In the genomic region with DNA sequence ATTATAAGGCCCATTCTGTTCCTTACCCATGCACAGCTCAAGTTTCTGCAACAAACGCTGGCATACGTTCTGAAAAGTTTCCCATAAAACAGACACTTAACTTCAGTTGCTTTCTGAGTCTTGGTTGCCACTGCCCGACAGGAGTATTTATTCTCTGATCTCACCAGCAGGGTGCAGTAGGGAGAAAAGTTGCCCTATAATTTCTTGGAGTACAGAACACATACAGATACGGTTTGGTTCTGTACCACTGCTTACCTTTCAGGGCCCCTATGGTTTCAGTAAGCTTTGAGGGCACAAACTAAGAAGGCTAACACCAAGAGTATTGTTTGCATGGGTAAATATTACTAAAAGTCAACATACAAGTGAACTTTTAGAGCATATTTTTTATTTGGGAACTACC, we compare ENCODE assay signal across 9 cellular contexts.
A peak's percentile ranks its signal among the peaks of the same experiment; 100 is the strongest.
DNase-seq lines count a peak whose midpoint lies in the region; ATAC-seq and TF ChIP-seq lines count a peak whose summit lies in the region.
"Had no signal": no experiment of that assay in that cellular context is flagged by ENCODE, and none has a peak within 500 bp of the region (broad histone marks: within the 10 kb centered on the region; RNA-seq: fewer than 3 reads in every experiment).

No MANE protein-coding gene starts in this region.

- TF ChIP-seq EP300 in tibial nerve (IDR thresholded peaks at IDR 0.05), result no peak

- no peak overlapping the region for H3K4me2 ChIP-seq in DOHH2 (ENCODE audit: low read length)

- TF ChIP-seq CTCF in DOHH2 (IDR thresholded peaks at IDR 0.05; ENCODE audit: low read depth, low read length, poor library complexity, severe bottlenecking) (peak; percentile 45), tibial nerve (IDR thresholded peaks at IDR 0.05) (no peak)

- H3K4me1 Mint-ChIP-seq in T-helper 2 cell treated with Interferon-gamma antibody and Interleukin-4, amounts not matched to agents 5 μg/mL and 100 μg/mL, for 36 hours (ENCODE audit: low read depth), result no peaks in the 10 kb centered on the region

- peak; percentile 87 for ATAC-seq in left lobe of liver
- ATAC-seq: activated T-cell treated with anti-CD3 and anti-CD28 coated beads, Interleukin-2, amount 50 U/mL, for 72 hours had no signal

- H3K27ac Mint-ChIP-seq in T-helper 2 cell treated with Interferon-gamma antibody and Interleukin-4, amounts not matched to agents 5 μg/mL and 100 μg/mL, for 36 hours, result no peak overlapping the region
- H3K27ac Mint-ChIP-seq: activated T-cell treated with anti-CD3 and anti-CD28 coated beads, Interleukin-2, amount 50 U/mL, for 72 hours had no signal

- H3F3A ChIP-seq in DOHH2 (ENCODE audit: control insufficient read depth, insufficient read depth), result no peaks in the 10 kb centered on the region

- H3K27me3 Mint-ChIP-seq in T-helper 2 cell treated with Interferon-gamma antibody and Interleukin-4, amounts not matched to agents 5 μg/mL and 100 μg/mL, for 36 hours (ENCODE audit: low read depth), result no peaks in the 10 kb centered on the region

- H3K4me3 Mint-ChIP-seq in T-helper 2 cell treated with Interferon-gamma antibody and Interleukin-4, amounts not matched to agents 5 μg/mL and 100 μg/mL, for 36 hours, result no peak overlapping the region
- H3K4me3 Mint-ChIP-seq: activated T-cell treated with anti-CD3 and anti-CD28 coated beads, Interleukin-2, amount 50 U/mL, for 72 hours had no signal

- H3K36me3 Mint-ChIP-seq in T-helper 2 cell treated with Interferon-gamma antibody and Interleukin-4, amounts not matched to agents 5 μg/mL and 100 μg/mL, for 36 hours (ENCODE audit: low read depth), result no peaks in the 10 kb centered on the region

- H3K36me3 ChIP-seq in DOHH2 (ENCODE audit: control insufficient read depth, low read length) (no peaks in the 10 kb centered on the region), tibial nerve (peaks cover 0 to 89% (median 0%) of the 10 kb centered on the region in 3 donors)

- WGBS in tibial nerve, 2 donors, result 85% methylated on average over 4 of the region's 4 CpGs

- H3K4me3 ChIP-seq in DOHH2 (ENCODE audit: low read length) (no peak overlapping the region), tibial nerve (no peak overlapping the region)

- H3K79me2 ChIP-seq in DOHH2 (ENCODE audit: control insufficient read depth, low read length), result no peaks in the 10 kb centered on the region

- H3K9me3 ChIP-seq in DOHH2 (ENCODE audit: control insufficient read depth, insufficient read depth, low read length), result no peaks in the 10 kb centered on the region
- H3K9me3 ChIP-seq in tibial nerve, result peaks cover 0 to 39% (median 2%) of the 10 kb centered on the region in 4 donors

- no peaks in the 10 kb centered on the region for H3K4me1 ChIP-seq in DOHH2 (ENCODE audit: control insufficient read depth, low read length)
- no peaks in the 10 kb centered on the region for H3K4me1 ChIP-seq in tibial nerve

- DNase-seq in HCEC 1CT, result peak; percentile 29
- peak; percentile 5 for DNase-seq in SKM-1 (lab: John Stamatoyannopoulos, UW; ENCODE audit: unreplicated experiment)
- DNase-seq in left lobe of liver (ENCODE audit: low spot score), result no peak
- DNase-seq in hypothalamus (lab: John Stamatoyannopoulos, UW), result no peak
- DNase-seq in tibial nerve (ENCODE audit: low spot score in 2 of 2), result no peak
- DNase-seq in T-helper 2 cell treated with Interferon-gamma antibody and Interleukin-4, amounts not matched to agents 5 μg/mL and 100 μg/mL, for 36 hours (ENCODE audit: low spot score), result no peak
- no peak for DNase-seq in GM19240 (ENCODE audit: insufficient read length, low spot score)

- no peaks in the 10 kb centered on the region for H4K20me1 ChIP-seq in DOHH2 (ENCODE audit: control insufficient read depth, insufficient read depth, low read depth, low read length)

- H3K27ac ChIP-seq in DOHH2 (ENCODE audit: low read depth, low read length), result no peak overlapping the region
- H3K27ac ChIP-seq in tibial nerve, result no peak overlapping the region

- no peaks in the 10 kb centered on the region for H3K9me3 Mint-ChIP-seq in T-helper 2 cell treated with Interferon-gamma antibody and Interleukin-4, amounts not matched to agents 5 μg/mL and 100 μg/mL, for 36 hours

- H3K27me3 ChIP-seq in DOHH2 (ENCODE audit: control insufficient read depth, low read length) (no peaks in the 10 kb centered on the region), tibial nerve (no peaks in the 10 kb centered on the region)

- no peaks in the 10 kb centered on the region for H3K9me2 ChIP-seq in DOHH2 (replicated peaks; ENCODE audit: control insufficient read depth, low read length)

- TF ChIP-seq POLR2A in tibial nerve (IDR thresholded peaks at IDR 0.05), result no peak

Comparison
In these comparisons a context has a peak if more than half of its experiments do, and no peak if none do; other contexts are left out.
1. DNase-seq: peak in HCEC 1CT (single experiment) and SKM-1 (single experiment); none in left lobe of liver (single experiment), hypothalamus (0 of 51), tibial nerve (0 of 2), T-helper 2 cell treated with Interferon-gamma antibody and Interleukin-4, amounts not matched to agents 5 μg/mL and 100 μg/mL, for 36 hours (single experiment) and GM19240 (single experiment).